12 cellular contexts compared by ENCODE assay signal in the genomic region with DNA sequence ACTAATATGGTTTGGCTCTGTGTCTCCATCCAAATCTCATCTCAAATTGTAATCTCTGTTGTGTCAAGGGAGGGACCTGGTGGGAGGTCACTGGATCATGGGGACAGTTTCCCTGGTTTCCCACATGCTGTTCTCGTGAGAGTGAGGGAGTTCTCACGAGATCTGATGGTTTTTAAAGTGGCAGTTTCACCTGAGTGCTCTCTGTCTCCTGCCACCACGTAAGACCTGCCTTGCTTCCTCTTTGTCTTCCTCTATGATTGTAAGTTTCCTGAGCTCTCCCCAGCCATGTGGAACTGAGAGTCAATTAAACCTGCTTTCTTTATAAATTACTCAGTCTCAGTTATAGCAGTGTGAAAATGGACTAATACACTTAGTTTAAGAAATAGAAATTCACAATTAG.
A peak's percentile ranks its signal among the peaks of the same experiment; 100 is the strongest.
DNase-seq lines count a peak whose midpoint lies in the region; ATAC-seq lines count a peak whose summit lies in the region.
"Had no signal": no experiment of that assay in that cellular context is flagged by ENCODE, and none has a peak within 500 bp of the region (broad histone marks: within the 10 kb centered on the region; RNA-seq: fewer than 3 reads in every experiment).

No MANE protein-coding gene starts in this region.

- 22% methylated on average over 3 of the region's 3 CpGs for WGBS in right cardiac atrium

- no peak overlapping the region for H3K4me3 ChIP-seq in naive thymus-derived CD4-positive, alpha-beta T cell (ENCODE audit: low read length)
- no peak overlapping the region for H3K4me3 ChIP-seq in right cardiac atrium (ENCODE audit: low read length)
- H3K4me3 ChIP-seq: tibial nerve had no signal

- no peaks in the 10 kb centered on the region for H3K36me3 Mint-ChIP-seq in naive thymus-derived CD4-positive, alpha-beta T cell

- no peaks in the 10 kb centered on the region for H3K4me1 ChIP-seq in naive thymus-derived CD4-positive, alpha-beta T cell (ENCODE audit: control insufficient read depth in 2 of 2, insufficient read depth in 2 of 2, low read length in 2 of 2)
- H3K4me1 ChIP-seq in right cardiac atrium (ENCODE audit: control insufficient read depth, insufficient read depth, low read length): no peaks in the 10 kb centered on the region
- H3K4me1 ChIP-seq: tibial nerve had no signal

- POLR2A ChIA-PET in naive thymus-derived CD4-positive, alpha-beta T cell (lab: Charles Lee): no interaction called here

- DNase-seq in NCI-H1105 treated with DMSO at 0.1 percent for 48 hours (lab: John Stamatoyannopoulos, UW) (peak; percentile 16), NCI-H1105 (lab: John Stamatoyannopoulos, UW) (no peak), germinal center (ENCODE audit: low spot score) (no peak), right cardiac atrium (no peak), NCI-H82 treated with DMSO at 0.1 percent for 48 hours (lab: John Stamatoyannopoulos, UW; ENCODE audit: unreplicated experiment) (no peak)
- no peak for DNase-seq in naive thymus-derived CD4-positive, alpha-beta T cell
- DNase-seq: 8988T; nephron progenitor cell; stimulated activated CD4-positive, alpha-beta T cell treated with anti-CD3 and anti-CD28 coated beads, Interleukin-2, amount 100 ng/mL, for 24 hours had no signal

- H3K4me3 Mint-ChIP-seq in naive thymus-derived CD4-positive, alpha-beta T cell: no peak overlapping the region
- H3K4me3 Mint-ChIP-seq: nephron progenitor cell had no signal

- H3K27me3 ChIP-seq in naive thymus-derived CD4-positive, alpha-beta T cell (ENCODE audit: control insufficient read depth in 2 of 2, insufficient read depth in 2 of 2, low read length in 2 of 2): no peaks in the 10 kb centered on the region
- no peaks in the 10 kb centered on the region for H3K27me3 ChIP-seq in right cardiac atrium (ENCODE audit: control insufficient read depth, insufficient read depth)
- H3K27me3 ChIP-seq: tibial nerve had no signal

- peaks cover 5 to 9% (median 7%) of the 10 kb centered on the region in 5 donors for H3K27me3 Mint-ChIP-seq in naive thymus-derived CD4-positive, alpha-beta T cell

- peak overlapping the region in 1 of 9 donors; percentile 26 for H3K27ac Mint-ChIP-seq in naive thymus-derived CD4-positive, alpha-beta T cell
- H3K27ac Mint-ChIP-seq: nephron progenitor cell had no signal

- H3K36me3 ChIP-seq in naive thymus-derived CD4-positive, alpha-beta T cell (ENCODE audit: control insufficient read depth in 2 of 3, insufficient read depth in 3 of 3, low read length in 3 of 3): no peaks in the 10 kb centered on the region
- H3K36me3 ChIP-seq: tibial nerve had no signal

- intact Hi-C loops in naive thymus-derived CD4-positive, alpha-beta T cell (cut with micrococcal nuclease): no loop called here
- intact Hi-C loops in right cardiac atrium (cut with DNase I): no loop called here

- H3K27ac ChIP-seq in naive thymus-derived CD4-positive, alpha-beta T cell (ENCODE audit: low read depth, low read length): no peak overlapping the region
- no peak overlapping the region for H3K27ac ChIP-seq in right cardiac atrium (ENCODE audit: low read length)
- H3K27ac ChIP-seq: tibial nerve had no signal

- no peaks in the 10 kb centered on the region for H3K9me3 Mint-ChIP-seq in naive thymus-derived CD4-positive, alpha-beta T cell
- H3K9me3 Mint-ChIP-seq: nephron progenitor cell had no signal

- no peaks in the 10 kb centered on the region for H3K9me3 ChIP-seq in naive thymus-derived CD4-positive, alpha-beta T cell (ENCODE audit: control insufficient read depth in 2 of 3, low read length in 3 of 3)
- no peaks in the 10 kb centered on the region for H3K9me3 ChIP-seq in right cardiac atrium (ENCODE audit: control insufficient read depth, low read length)
- H3K9me3 ChIP-seq: tibial nerve had no signal

- peaks cover 0 to 7% (median 0%) of the 10 kb centered on the region in 7 donors for H3K4me1 Mint-ChIP-seq in naive thymus-derived CD4-positive, alpha-beta T cell

- CTCF ChIA-PET in naive thymus-derived CD4-positive, alpha-beta T cell (lab: Charles Lee): no interaction called here

- ATAC-seq in HG02588 (IDR thresholded peaks at IDR 0.05; ENCODE audit: unreplicated experiment) (peak; percentile 84), HG03558 (IDR thresholded peaks at IDR 0.05; ENCODE audit: extremely low read depth, unreplicated experiment) (peak; percentile 82), right cardiac atrium (no peak)
- peak; percentile 31 for ATAC-seq in naive thymus-derived CD4-positive, alpha-beta T cell

Comparison
In these comparisons a context has a peak if more than half of its experiments do, and no peak if none do; other contexts are left out.
1. ATAC-seq: peak in HG02588 (single experiment), HG03558 (single experiment) and naive thymus-derived CD4-positive, alpha-beta T cell (single experiment); none in right cardiac atrium (0 of 2).